In the genomic region with DNA sequence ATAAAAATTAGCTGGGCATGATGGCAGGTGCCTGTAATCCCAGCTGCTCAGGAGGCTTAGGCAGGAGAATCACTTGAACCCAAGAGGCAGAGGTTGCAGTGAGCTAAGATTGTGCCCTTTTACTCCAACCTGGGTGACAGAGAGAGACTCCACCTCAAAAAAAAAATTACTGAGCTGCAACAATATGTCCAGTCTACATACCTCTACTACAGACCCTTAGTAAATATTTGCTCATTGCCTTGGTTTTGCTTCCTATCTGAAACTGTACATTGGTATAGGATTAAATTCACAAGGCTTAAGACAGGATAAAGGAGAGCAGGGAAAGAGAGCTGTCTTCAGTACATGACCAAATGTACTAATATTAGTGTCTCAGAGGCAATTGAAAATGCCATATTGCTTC, we compare ENCODE assay signal across 33 cellular contexts.
"Had no signal": no experiment of that assay in that cellular context is flagged by ENCODE, and none has a peak within 500 bp of the region (broad histone marks: within the 10 kb centered on the region; RNA-seq: fewer than 3 reads in every experiment).

No MANE protein-coding gene starts in this region.

- H3K27ac Mint-ChIP-seq: activated CD8-positive, alpha-beta memory T cell treated with anti-CD3 and anti-CD28 coated beads, Interleukin-2, amount 10 ng/mL, durations not matched to agents 7 days and 5 days; activated naive CD4-positive, alpha-beta T cell treated with anti-CD3 and anti-CD28 coated beads, Interleukin-2, amount 10 ng/mL, durations not matched to agents 7 days and 5 days had no signal

- H3K4me3 ChIP-seq: ascending aorta, breast epithelium, coronary artery, Peyer's patch had no signal

- H3K4me1 ChIP-seq: ascending aorta, breast epithelium had no signal

- H3K27me3 Mint-ChIP-seq: activated CD4-positive, alpha-beta T cell treated with anti-CD3 and anti-CD28 coated beads, Interleukin-2, amount 10 ng/mL, durations not matched to agents 7 days and 5 days; activated CD8-positive, alpha-beta memory T cell treated with anti-CD3 and anti-CD28 coated beads, Interleukin-2, amount 10 ng/mL, durations not matched to agents 7 days and 5 days; activated naive CD8-positive, alpha-beta T cell treated with anti-CD3 and anti-CD28 coated beads, Interleukin-2, amount 10 ng/mL, durations not matched to agents 7 days and 5 days had no signal

- DNase-seq: activated CD4-positive, alpha-beta T cell treated with anti-CD3 and anti-CD28 coated beads for 1 hour; activated CD4-positive, alpha-beta T cell treated with anti-CD3 and anti-CD28 coated beads, Interleukin-2, amount 10 ng/mL, durations not matched to agents 7 days and 5 days; activated CD4-positive, alpha-beta T cell treated with anti-CD3 and anti-CD28 coated beads, Interleukin-2, amount 50 U/mL, for 48 hours; activated CD4-positive, CD25-positive, alpha-beta regulatory T cell; activated CD8-positive, alpha-beta memory T cell treated with anti-CD3 and anti-CD28 coated beads for 24 hours; activated CD8-positive, alpha-beta memory T cell treated with anti-CD3 and anti-CD28 coated beads, Interleukin-2, amount 10 ng/mL, durations not matched to agents 7 days and 5 days; activated CD8-positive, alpha-beta memory T cell treated with anti-CD3 and anti-CD28 coated beads, Interleukin-2, amount 50 U/mL, for 48 hours; activated effector memory CD4-positive, alpha-beta T cell treated with Interleukin-2 at 50 U/mL for 16 hours; activated naive CD4-positive, alpha-beta T cell treated with anti-CD3 and anti-CD28 coated beads, Interleukin-2, amount 10 ng/mL, durations not matched to agents 7 days and 5 days; activated naive CD8-positive, alpha-beta T cell treated with anti-CD3 and anti-CD28 coated beads, Interleukin-2, amount 10 ng/mL, durations not matched to agents 7 days and 5 days; activated T-cell treated with anti-CD3 and anti-CD28 coated beads, Interleukin-2, amount 50 U/mL, for 48 hours; amygdala; MM.1S; MV-4-11; NCI-H1092; NCI-H1436 treated with DMSO at 0.1 percent for 48 hours; NCI-H1694 treated with DMSO at 0.1 percent for 48 hours; NCI-H2029; NCI-H345; NCI-H524 treated with DMSO at 0.1 percent for 48 hours; NK-92 treated with Interleukin-12 subunit alpha and Interleukin-12 subunit beta, amount 100 ng/mL, for 24 hours; PC-3; Peyer's patch; SIG-M5; T-helper 1 cell; T1000; WERI-Rb-1 had no signal

- H3K4me3 Mint-ChIP-seq: activated CD4-positive, alpha-beta T cell treated with anti-CD3 and anti-CD28 coated beads, Interleukin-2, amount 10 ng/mL, durations not matched to agents 7 days and 5 days; activated CD8-positive, alpha-beta memory T cell treated with anti-CD3 and anti-CD28 coated beads, Interleukin-2, amount 10 ng/mL, durations not matched to agents 7 days and 5 days; activated naive CD4-positive, alpha-beta T cell treated with anti-CD3 and anti-CD28 coated beads, Interleukin-2, amount 10 ng/mL, durations not matched to agents 7 days and 5 days; activated naive CD8-positive, alpha-beta T cell treated with anti-CD3 and anti-CD28 coated beads, Interleukin-2, amount 10 ng/mL, durations not matched to agents 7 days and 5 days had no signal

- H3K9me3 ChIP-seq: ascending aorta, breast epithelium, Peyer's patch had no signal

- H3K9me3 Mint-ChIP-seq: activated CD4-positive, alpha-beta T cell treated with anti-CD3 and anti-CD28 coated beads, Interleukin-2, amount 10 ng/mL, durations not matched to agents 7 days and 5 days; activated naive CD4-positive, alpha-beta T cell treated with anti-CD3 and anti-CD28 coated beads, Interleukin-2, amount 10 ng/mL, durations not matched to agents 7 days and 5 days; activated naive CD8-positive, alpha-beta T cell treated with anti-CD3 and anti-CD28 coated beads, Interleukin-2, amount 10 ng/mL, durations not matched to agents 7 days and 5 days had no signal

- ATAC-seq: activated CD8-positive, alpha-beta memory T cell treated with anti-CD3 and anti-CD28 coated beads, Interleukin-2, amount 10 ng/mL, durations not matched to agents 7 days and 5 days; PC-3; Right ventricle myocardium inferior; SK-N-SH treated with all-trans-retinoic acid at 6 μM for 48 hours had no signal

- H3K27ac ChIP-seq: ascending aorta, breast epithelium, coronary artery, Peyer's patch, RWPE1, WERI-Rb-1 had no signal

- H3K27me3 ChIP-seq: ascending aorta, breast epithelium, Peyer's patch had no signal

- H3K36me3 ChIP-seq: ascending aorta, breast epithelium, Peyer's patch, WERI-Rb-1 had no signal
